In genomic region chr5:170769898-170770416, GRCh38 we compare ENCODE assay signal across 1 cellular context.
TF ChIP-seq lines count a peak whose summit lies in the region.

No MANE protein-coding gene starts in this region.

TF ChIP-seq in K562, 482 proteins besides CTCF, POLR2A, EP300 and RAD21 (continued from another document):
- TF ChIP-seq, protein P1, sequence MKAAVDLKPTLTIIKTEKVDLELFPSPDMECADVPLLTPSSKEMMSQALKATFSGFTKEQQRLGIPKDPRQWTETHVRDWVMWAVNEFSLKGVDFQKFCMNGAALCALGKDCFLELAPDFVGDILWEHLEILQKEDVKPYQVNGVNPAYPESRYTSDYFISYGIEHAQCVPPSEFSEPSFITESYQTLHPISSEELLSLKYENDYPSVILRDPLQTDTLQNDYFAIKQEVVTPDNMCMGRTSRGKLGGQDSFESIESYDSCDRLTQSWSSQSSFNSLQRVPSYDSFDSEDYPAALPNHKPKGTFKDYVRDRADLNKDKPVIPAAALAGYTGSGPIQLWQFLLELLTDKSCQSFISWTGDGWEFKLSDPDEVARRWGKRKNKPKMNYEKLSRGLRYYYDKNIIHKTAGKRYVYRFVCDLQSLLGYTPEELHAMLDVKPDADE (conservative IDR thresholded peaks at IDR 0.05; ENCODE audit: control insufficient read depth, low read depth, low read length) = no peak
TF ChIP-seq in K562: peak in this region for 0.
